Comparison of ENCODE assay signal across 34 cellular contexts in the genomic region with DNA sequence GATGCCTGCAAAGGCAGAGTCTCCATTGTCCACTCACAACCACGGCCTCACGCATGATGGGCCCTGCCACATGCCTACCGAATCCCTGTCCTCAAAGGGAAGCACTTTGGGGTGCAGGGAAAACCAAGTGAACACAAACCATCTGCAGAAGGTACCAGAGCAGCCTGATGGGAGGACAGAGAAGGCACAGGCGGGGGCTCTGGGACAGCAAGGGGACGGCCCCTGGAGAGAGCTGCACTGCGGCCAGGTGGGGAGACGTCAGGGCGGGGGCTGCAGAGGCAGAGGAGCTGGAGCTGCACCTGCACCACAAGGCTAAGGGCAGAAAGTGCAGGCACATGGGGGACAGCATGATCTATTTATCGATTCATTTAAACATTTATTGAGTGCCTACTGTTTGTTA.
"Had no signal": no experiment of that assay in that cellular context is flagged by ENCODE, and none has a peak within 500 bp of the region (broad histone marks: within the 10 kb centered on the region; RNA-seq: fewer than 3 reads in every experiment).

No MANE protein-coding gene starts in this region.

- H3K4me1 Mint-ChIP-seq: activated B cell treated with CpG ODN at 0.5 μM for 24 hours; activated CD4-positive, alpha-beta T cell treated with anti-CD3 and anti-CD28 coated beads, Interleukin-2, amount 10 ng/mL, durations not matched to agents 24 days and 14 days; activated naive CD8-positive, alpha-beta T cell treated with anti-CD3 and anti-CD28 coated beads for 36 hours; activated T-helper 17 cell treated with anti-CD3 and anti-CD28 coated beads, Interleukin-2, amount 50 U/mL, for 72 hours; central memory CD8-positive, alpha-beta T cell had no signal

- ATAC-seq: activated CD8-positive, alpha-beta T cell treated with anti-CD3 and anti-CD28 coated beads for 36 hours; activated naive CD4-positive, alpha-beta T cell treated with anti-CD3 and anti-CD28 coated beads, Interleukin-2, amount 50 U/mL, for 72 hours; activated T-cell treated with anti-CD3 and anti-CD28 coated beads, Interleukin-2, amount 50 U/mL, for 4 hours; activated T-cell treated with anti-CD3 and anti-CD28 coated beads, Interleukin-2, amount 50 U/mL, for 72 hours; activated T-helper 17 cell treated with anti-CD3 and anti-CD28 coated beads, Interleukin-2, amount 50 U/mL, for 72 hours; body of pancreas had no signal

- H3K27ac Mint-ChIP-seq: activated B cell treated with CpG ODN at 0.5 μM for 24 hours; activated CD4-positive, alpha-beta memory T cell treated with anti-CD3 and anti-CD28 coated beads for 36 hours; activated CD4-positive, alpha-beta T cell treated with anti-CD3 and anti-CD28 coated beads, Interleukin-2, amount 10 ng/mL, durations not matched to agents 24 days and 14 days; activated CD8-positive, alpha-beta T cell treated with anti-CD3 and anti-CD28 coated beads for 36 hours; activated naive CD4-positive, alpha-beta T cell treated with anti-CD3 and anti-CD28 coated beads for 36 hours; activated naive CD4-positive, alpha-beta T cell treated with anti-CD3 and anti-CD28 coated beads, Interleukin-2, amount 50 U/mL, for 72 hours; activated naive CD8-positive, alpha-beta T cell treated with anti-CD3 and anti-CD28 coated beads for 36 hours; activated T-cell treated with anti-CD3 and anti-CD28 coated beads, Interleukin-2, amount 50 U/mL, for 72 hours; activated T-helper 1 cell treated with anti-CD3 and anti-CD28 coated beads, Interleukin-12 subunit alpha, Interleukin-12 subunit beta, Interleukin-2, Interleukin-4 antibody, amounts not matched to agents 30 ng/mL and 10 ng/mL and 1 ng/mL, durations not matched to agents 14 hours and 24 hours and 36 hours; activated T-helper 17 cell treated with anti-CD3 and anti-CD28 coated beads, Interleukin-2, amount 50 U/mL, for 72 hours; T-helper 1 cell treated with Interleukin-12 subunit alpha and Interleukin-12 subunit beta and Interleukin-4 antibody, amounts not matched to agents 30 μg/mL and 1 μg/mL, for 36 hours; T-helper 2 cell treated with Interferon-gamma antibody and Interleukin-4, amounts not matched to agents 5 μg/mL and 100 μg/mL, for 36 hours had no signal

- H3K36me3 Mint-ChIP-seq: activated CD4-positive, alpha-beta memory T cell treated with anti-CD3 and anti-CD28 coated beads for 36 hours; activated naive CD8-positive, alpha-beta T cell treated with anti-CD3 and anti-CD28 coated beads for 36 hours had no signal

- H3K27me3 Mint-ChIP-seq: activated B cell treated with CpG ODN at 0.5 μM for 24 hours; activated CD4-positive, alpha-beta T cell treated with anti-CD3 and anti-CD28 coated beads, Interleukin-2, amount 10 ng/mL, durations not matched to agents 24 days and 14 days; activated naive CD8-positive, alpha-beta T cell treated with anti-CD3 and anti-CD28 coated beads for 36 hours had no signal

- DNase-seq: activated B cell treated with CpG ODN at 0.5 μM for 24 hours; activated CD4-positive, alpha-beta memory T cell treated with anti-CD3 and anti-CD28 coated beads for 36 hours; activated CD4-positive, alpha-beta T cell treated with anti-CD3 and anti-CD28 coated beads for 4 hours; activated CD4-positive, alpha-beta T cell treated with anti-CD3 and anti-CD28 coated beads, Interleukin-2, amount 10 ng/mL, durations not matched to agents 24 days and 14 days; activated CD4-positive, alpha-beta T cell treated with anti-CD3 and anti-CD28 coated beads, Interleukin-2, amount 50 U/mL, for 1 hour; activated CD4-positive, alpha-beta T cell treated with anti-CD3 and anti-CD28 coated beads, Interleukin-2, amount 50 U/mL, for 4 hours; activated CD4-positive, CD25-positive, alpha-beta regulatory T cell treated with anti-CD3 and anti-CD28 coated beads, Interleukin-2, amount 50 U/mL, for 72 hours; activated CD8-positive, alpha-beta memory T cell treated with anti-CD3 and anti-CD28 coated beads, Interleukin-2, amount 50 U/mL, for 4 hours; activated CD8-positive, alpha-beta T cell treated with anti-CD3 and anti-CD28 coated beads for 36 hours; activated effector memory CD4-positive, alpha-beta T cell treated with anti-CD3 and anti-CD28 coated beads, Interleukin-2, amount 50 U/mL, for 16 hours; activated gamma-delta T cell treated with Interleukin-2 at 50 U/mL for 16 hours; activated naive CD4-positive, alpha-beta T cell; activated naive CD4-positive, alpha-beta T cell treated with anti-CD3 and anti-CD28 coated beads for 36 hours; activated naive CD4-positive, alpha-beta T cell treated with anti-CD3 and anti-CD28 coated beads, Interleukin-2, amount 50 U/mL, for 16 hours; activated naive CD8-positive, alpha-beta T cell treated with anti-CD3 and anti-CD28 coated beads for 36 hours; activated T-cell treated with anti-CD3 and anti-CD28 coated beads for 4 hours; activated T-cell treated with anti-CD3 and anti-CD28 coated beads, Interleukin-2, amount 50 U/mL, for 1 hour; activated T-cell treated with anti-CD3 and anti-CD28 coated beads, Interleukin-2, amount 50 U/mL, for 4 hours; activated T-cell treated with anti-CD3 and anti-CD28 coated beads, Interleukin-2, amount 50 U/mL, for 72 hours; amniotic stem cell; aorta; body of pancreas; brain microvascular endothelial cell; caudate nucleus; cerebellar nuclear complex; T-helper 1 cell; T-helper 2 cell; T-helper 9 cell had no signal

- H3K4me3 Mint-ChIP-seq: activated B cell treated with CpG ODN at 0.5 μM for 24 hours; activated CD4-positive, alpha-beta memory T cell treated with anti-CD3 and anti-CD28 coated beads for 36 hours; activated CD4-positive, alpha-beta T cell treated with anti-CD3 and anti-CD28 coated beads, Interleukin-2, amount 10 ng/mL, durations not matched to agents 24 days and 14 days; activated CD8-positive, alpha-beta T cell treated with anti-CD3 and anti-CD28 coated beads for 36 hours; activated naive CD4-positive, alpha-beta T cell treated with anti-CD3 and anti-CD28 coated beads for 36 hours; activated naive CD8-positive, alpha-beta T cell treated with anti-CD3 and anti-CD28 coated beads for 36 hours; activated T-cell treated with anti-CD3 and anti-CD28 coated beads, Interleukin-2, amount 50 U/mL, for 4 hours; activated T-cell treated with anti-CD3 and anti-CD28 coated beads, Interleukin-2, amount 50 U/mL, for 72 hours; activated T-helper 1 cell treated with anti-CD3 and anti-CD28 coated beads, Interleukin-12 subunit alpha, Interleukin-12 subunit beta, Interleukin-2, Interleukin-4 antibody, amounts not matched to agents 30 ng/mL and 10 ng/mL and 1 ng/mL, durations not matched to agents 14 hours and 24 hours and 36 hours; activated T-helper 17 cell treated with anti-CD3 and anti-CD28 coated beads, Interleukin-2, amount 50 U/mL, for 72 hours; central memory CD8-positive, alpha-beta T cell; T-helper 1 cell treated with Interleukin-12 subunit alpha and Interleukin-12 subunit beta and Interleukin-4 antibody, amounts not matched to agents 30 μg/mL and 1 μg/mL, for 36 hours; T-helper 2 cell treated with Interferon-gamma antibody and Interleukin-4, amounts not matched to agents 5 μg/mL and 100 μg/mL, for 36 hours had no signal

- H3K9me3 Mint-ChIP-seq: activated CD8-positive, alpha-beta T cell treated with anti-CD3 and anti-CD28 coated beads for 36 hours; activated naive CD4-positive, alpha-beta T cell treated with anti-CD3 and anti-CD28 coated beads for 36 hours; activated T-cell treated with anti-CD3 and anti-CD28 coated beads, Interleukin-2, amount 50 U/mL, for 4 hours had no signal
